ENCODE assay signal across 1 cellular context in genomic region chr20:51036827-51037229, GRCh38.
A peak's percentile ranks its signal among the peaks of the same experiment; 100 is the strongest.
TF ChIP-seq lines count a peak whose summit lies in the region.

No MANE protein-coding gene starts in this region.

TF ChIP-seq in K562, 482 proteins besides CTCF, POLR2A, EP300 and RAD21 (continued from another document and continues in another):
- TF ChIP-seq MGA (IDR thresholded peaks at IDR 0.05) = peak; percentile 27; the same call in 1 of the 2 replicates
- TF ChIP-seq CTBP1 (IDR thresholded peaks at IDR 0.05; ENCODE audit: borderline replicate concordance) = 0 out of 2 replicates have a peak, but pooled peaks have one; percentile 26
- TF ChIP-seq ID3 (CRISPR knock-in tag; IDR thresholded peaks at IDR 0.05) = no peak
- no peak for TF ChIP-seq ID3 (tag; IDR thresholded peaks at IDR 0.05)
- peak; percentile 69 for TF ChIP-seq HDAC8 (tag; IDR thresholded peaks at IDR 0.05)
- 0 out of 2 replicates have a peak, but pooled peaks have one; percentile 30 for TF ChIP-seq ZNF644 (tag; IDR thresholded peaks at IDR 0.05; ENCODE audit: low read depth)
- TF ChIP-seq MAZ (CRISPR knock-in tag; conservative IDR thresholded peaks at IDR 0.05 in 1 of 2, IDR thresholded peaks at IDR 0.05 in 1 of 2) = no peak
- TF ChIP-seq PURB (CRISPR knock-in tag; IDR thresholded peaks at IDR 0.05; ENCODE audit: low read depth) = no peak
- peak; percentile 11 for TF ChIP-seq MEIS2 (IDR thresholded peaks at IDR 0.05; ENCODE audit: partially characterized antibody)
- TF ChIP-seq DMBX1 (CRISPR knock-in tag; IDR thresholded peaks at IDR 0.05; ENCODE audit: borderline replicate concordance) = peak; percentile 29; the same call in 1 of the 2 replicates
- no peak for TF ChIP-seq ZNF79 (CRISPR knock-in tag; IDR thresholded peaks at IDR 0.05; ENCODE audit: low read depth)
- no peak for TF ChIP-seq CSDE1 (IDR thresholded peaks at IDR 0.05)
- TF ChIP-seq ZEB2 (IDR thresholded peaks at IDR 0.05) = peak; percentile 31; the same call in 1 of the 2 replicates
- TF ChIP-seq JUND (IDR thresholded peaks at IDR 0.05; ENCODE audit: borderline replicate concordance, low read depth, low read length) = peak; percentile 84
- peak; percentile 68; the same call in 2 of the 3 replicates for TF ChIP-seq JUND (tag; IDR thresholded peaks at IDR 0.05; ENCODE audit: borderline replicate concordance, low read depth, low read length)
- TF ChIP-seq ZNF584 (CRISPR knock-in tag; IDR thresholded peaks at IDR 0.05; ENCODE audit: low read depth) = peak; percentile 79; the same call in 1 of the 2 replicates
- TF ChIP-seq EHMT2 (IDR thresholded peaks at IDR 0.05) = peak; percentile 31; the same call in 1 of the 2 replicates
- TF ChIP-seq ZNF23 (CRISPR knock-in tag; IDR thresholded peaks at IDR 0.05) = no peak
- TF ChIP-seq JUN (IDR thresholded peaks at IDR 0.05; ENCODE audit: borderline replicate concordance, low read depth, low read length) = 0 out of 2 replicates have a peak, but pooled peaks have one; percentile 48
- TF ChIP-seq JUN (CRISPR knock-in tag; IDR thresholded peaks at IDR 0.05; ENCODE audit: borderline replicate concordance) = no peak
- TF ChIP-seq CHD4 (IDR thresholded peaks at IDR 0.05; ENCODE audit: insufficient read depth, insufficient replicate concordance, low read depth, low read length, poor library complexity, severe bottlenecking) = no peak
- 0 out of 2 replicates have a peak, but pooled peaks have one; percentile 21 for TF ChIP-seq ZNF592 (IDR thresholded peaks at IDR 0.05)
- TF ChIP-seq ZNF140 (CRISPR knock-in tag; IDR thresholded peaks at IDR 0.05) = no peak
- TF ChIP-seq ZFP1 (CRISPR knock-in tag; IDR thresholded peaks at IDR 0.05) = no peak
- no peak for TF ChIP-seq CHCHD3 (CRISPR knock-in tag; IDR thresholded peaks at IDR 0.05)
- no peak for TF ChIP-seq LEF1 (IDR thresholded peaks at IDR 0.05)
- no peak for TF ChIP-seq NR2F6 (CRISPR knock-in tag; IDR thresholded peaks at IDR 0.05)
- TF ChIP-seq ZNF583 (CRISPR knock-in tag; IDR thresholded peaks at IDR 0.05) = peak; percentile 60; the same call in 1 of the 2 replicates
- TF ChIP-seq DLX4 (CRISPR knock-in tag; IDR thresholded peaks at IDR 0.05) = no peak
- no peak for TF ChIP-seq COPS2 (conservative IDR thresholded peaks at IDR 0.05)
- TF ChIP-seq KLF1 (tag; IDR thresholded peaks at IDR 0.05) = no peak
- no peak for TF ChIP-seq NR2C1 (IDR thresholded peaks at IDR 0.05)
- no peak; the same call in none of the 2 replicates for TF ChIP-seq NR2C1 (tag; IDR thresholded peaks at IDR 0.05)
- TF ChIP-seq MLX (CRISPR knock-in tag; conservative IDR thresholded peaks at IDR 0.05) = no peak
- TF ChIP-seq ATF6 (CRISPR knock-in tag; IDR thresholded peaks at IDR 0.05) = no peak
- TF ChIP-seq POLR2H (tag; IDR thresholded peaks at IDR 0.05; ENCODE audit: low read depth) = no peak
- peak in 1 of 2 experiments; percentile 24; a peak in 1 of 4 replicates for TF ChIP-seq ZNF639 (CRISPR knock-in tag; conservative IDR thresholded peaks at IDR 0.05 in 1 of 2, IDR thresholded peaks at IDR 0.05 in 1 of 2)
- TF ChIP-seq THRB (CRISPR knock-in tag; conservative IDR thresholded peaks at IDR 0.05) = no peak
- TF ChIP-seq ZNF146 (CRISPR knock-in tag; IDR thresholded peaks at IDR 0.05; ENCODE audit: unreplicated experiment) = no peak
- no peak for TF ChIP-seq SIN3A (IDR thresholded peaks at IDR 0.05; ENCODE audit: borderline replicate concordance in 2 of 2, control insufficient read depth in 1 of 2, low read depth in 2 of 2, low read length in 2 of 2)
- no peak for TF ChIP-seq GABPB1 (CRISPR knock-in tag; IDR thresholded peaks at IDR 0.05)
